Comparison of ENCODE assay signal across 20 cellular contexts in genomic region chr16:79267781-79268180, GRCh38.
DNase-seq lines count a peak whose midpoint lies in the region; ATAC-seq and TF ChIP-seq lines count a peak whose summit lies in the region.
"Had no signal": no experiment of that assay in that cellular context is flagged by ENCODE, and none has a peak within 500 bp of the region (broad histone marks: within the 10 kb centered on the region; RNA-seq: fewer than 3 reads in every experiment).

No MANE protein-coding gene starts in this region.

- no peaks in the 10 kb centered on the region for H3K36me3 Mint-ChIP-seq in endodermal cell (ENCODE audit: low read depth)

- intact Hi-C loops in left lung (cut with DNase I): no loop called here

- WGBS in endodermal cell (ENCODE audit: insufficient coverage in 1 of 2, insufficient read length in 1 of 2), 2 experiments: 92 to 96% methylated on average over 3 to 6 of the region's 6 CpGs

- in situ Hi-C loops in brain microvascular endothelial cell (cut with HindIII; ENCODE audit: low pct_ligation_motif_present, low sequenced_read_pairs): no loop called here

- peaks cover 7% of the 10 kb centered on the region for H3K27me3 Mint-ChIP-seq in endodermal cell (ENCODE audit: insufficient read depth)

- no peak overlapping the region for H3K9ac ChIP-seq in endodermal cell (ENCODE audit: extremely low read depth, low read length, poor library complexity, severe bottlenecking)

- H3K9me3 Mint-ChIP-seq in endodermal cell: no peaks in the 10 kb centered on the region
- H3K9me3 Mint-ChIP-seq: dendritic cell treated with granulocyte-macrophage colony-stimulating factor and Interleukin-4, amounts not matched to agents 40 ng/mL and 50 ng/mL, for 4 days; GM23338; nephron had no signal

- no peak overlapping the region for H3K4me3 Mint-ChIP-seq in endodermal cell
- H3K4me3 Mint-ChIP-seq: dendritic cell treated with granulocyte-macrophage colony-stimulating factor and Interleukin-4, amounts not matched to agents 40 ng/mL and 50 ng/mL, for 4 days; GM23338; nephron had no signal

- no peak overlapping the region for H3K27ac Mint-ChIP-seq in endodermal cell
- H3K27ac Mint-ChIP-seq: dendritic cell treated with granulocyte-macrophage colony-stimulating factor and Interleukin-4, amounts not matched to agents 40 ng/mL and 50 ng/mL, for 4 days; GM23338; nephron; progenitor cell of endocrine pancreas had no signal

- peak; percentile 79 for DNase-seq in activated effector memory CD4-positive, alpha-beta T cell treated with anti-CD3 and anti-CD28 coated beads, Interleukin-2, amount 50 U/mL, for 16 hours
- DNase-seq in activated effector memory CD4-positive, alpha-beta T cell treated with Interleukin-2 at 50 U/mL for 16 hours: no peak
- peak; percentile 73 to 80 for DNase-seq in activated CD4-positive, alpha-beta T cell treated with anti-CD3 and anti-CD28 coated beads, Interleukin-2, amount 50 U/mL, for 48 hours
- DNase-seq in endodermal cell (peak; percentile 29), brain microvascular endothelial cell (no peak), AG20443 (ENCODE audit: low spot score) (no peak), left lung (no peak)
- peak; percentile 80 for DNase-seq in stimulated activated CD8-positive, alpha-beta memory T cell treated with anti-CD3 and anti-CD28 coated beads, Interleukin-4, amount 100 ng/mL, for 48 hours
- DNase-seq: foreskin melanocyte, kidney glomerular epithelial cell, mesendoderm, NCI-H1436, NCI-H82, T-helper 9 cell had no signal

- H3K4me3 ChIP-seq in endodermal cell (ENCODE audit: low read length) (no peak overlapping the region), brain microvascular endothelial cell (ENCODE audit: low read depth, low read length) (no peak overlapping the region), left lung (no peak overlapping the region)
- H3K4me3 ChIP-seq: GM23338, SJSA1 had no signal

- H3K27me3 ChIP-seq in endodermal cell (ENCODE audit: control insufficient read depth, insufficient read depth, low read length, poor library complexity, severe bottlenecking) (no peaks in the 10 kb centered on the region), brain microvascular endothelial cell (replicated peaks) (no peaks in the 10 kb centered on the region), left lung (no peaks in the 10 kb centered on the region)
- H3K27me3 ChIP-seq: SJSA1 had no signal

- H3K4me1 Mint-ChIP-seq in endodermal cell: peaks cover 19% of the 10 kb centered on the region
- H3K4me1 Mint-ChIP-seq: nephron had no signal

- ATAC-seq in left lung: no peak
- ATAC-seq: GM23338 had no signal

- H3K27ac ChIP-seq in endodermal cell (ENCODE audit: low read depth, low read length): no peak overlapping the region
- H3K27ac ChIP-seq in brain microvascular endothelial cell: no peak overlapping the region
- H3K27ac ChIP-seq in left lung: no peak overlapping the region
- H3K27ac ChIP-seq: epithelial cell of prostate, SJSA1 had no signal

- TF ChIP-seq CTCF in endodermal cell (conservative IDR thresholded peaks at IDR 0.05): no peak
- TF ChIP-seq CTCF in brain microvascular endothelial cell (IDR thresholded peaks at IDR 0.05; ENCODE audit: low read depth, low read length, missing control alignments): no peak
- TF ChIP-seq CTCF in left lung (IDR thresholded peaks at IDR 0.05): no peak

- H3K36me3 ChIP-seq in endodermal cell (ENCODE audit: control insufficient read depth, insufficient read depth, low read length) (no peaks in the 10 kb centered on the region), brain microvascular endothelial cell (replicated peaks) (no peaks in the 10 kb centered on the region), left lung (no peaks in the 10 kb centered on the region)
- H3K36me3 ChIP-seq: SJSA1 had no signal

- peaks cover 3% of the 10 kb centered on the region for H3K4me1 ChIP-seq in endodermal cell (ENCODE audit: control insufficient read depth, insufficient read depth, low read length)
- H3K4me1 ChIP-seq in left lung: no peaks in the 10 kb centered on the region
- H3K4me1 ChIP-seq: SJSA1 had no signal

- H3K9me3 ChIP-seq in endodermal cell (ENCODE audit: control insufficient read depth, low read length) (no peaks in the 10 kb centered on the region), left lung (no peaks in the 10 kb centered on the region)
- H3K9me3 ChIP-seq: SJSA1 had no signal

Comparison
In these comparisons a context has a peak if more than half of its experiments do, and no peak if none do; other contexts are left out.
1. DNase-seq: peak in activated effector memory CD4-positive, alpha-beta T cell treated with anti-CD3 and anti-CD28 coated beads, Interleukin-2, amount 50 U/mL, for 16 hours (single experiment), activated CD4-positive, alpha-beta T cell treated with anti-CD3 and anti-CD28 coated beads, Interleukin-2, amount 50 U/mL, for 48 hours (2 of 2), endodermal cell (single experiment) and stimulated activated CD8-positive, alpha-beta memory T cell treated with anti-CD3 and anti-CD28 coated beads, Interleukin-4, amount 100 ng/mL, for 48 hours (single experiment); none in activated effector memory CD4-positive, alpha-beta T cell treated with Interleukin-2 at 50 U/mL for 16 hours (single experiment), brain microvascular endothelial cell (single experiment), AG20443 (single experiment) and left lung (0 of 2).